25 cellular contexts compared by ENCODE assay signal in genomic region chr14:104803916-104804371, GRCh38. TPM values are rescaled to one million over a fixed set of nuclear protein-coding genes. Genes with fewer than 3 reads are reported as not detected.
A peak's percentile ranks its signal among the peaks of the same experiment; 100 is the strongest.
DNase-seq lines count a peak whose midpoint lies in the region; ATAC-seq, FAIRE-seq and TF ChIP-seq lines count a peak whose summit lies in the region.
"Had no signal": no experiment of that assay in that cellular context is flagged by ENCODE, and none has a peak within 500 bp of the region (broad histone marks: within the 10 kb centered on the region; RNA-seq: fewer than 3 reads in every experiment).

No MANE protein-coding gene starts in this region.

- H3K9me3 Mint-ChIP-seq in endodermal cell, result no peaks in the 10 kb centered on the region
- H3K9me3 Mint-ChIP-seq: central memory CD8-positive, alpha-beta T cell; memory B cell had no signal

- POLR2A ChIA-PET in HepG2 (lab: Yijun Ruan, JAX), result no interaction called here

- peak overlapping the region; percentile 98 for H3K27ac ChIP-seq in C4-2B
- no peak overlapping the region for H3K27ac ChIP-seq in HepG2 (ENCODE audit: extremely low read length, insufficient read depth, low read length)
- H3K27ac ChIP-seq in transverse colon, result no peak overlapping the region
- no peak overlapping the region for H3K27ac ChIP-seq in endodermal cell (ENCODE audit: low read depth, low read length)
- H3K27ac ChIP-seq: dorsolateral prefrontal cortex, heart left ventricle had no signal

- peaks cover 9% of the 10 kb centered on the region for H3K4me1 Mint-ChIP-seq in endodermal cell

- H3K4me3 Mint-ChIP-seq in endodermal cell, result no peak overlapping the region
- H3K4me3 Mint-ChIP-seq: activated naive CD8-positive, alpha-beta T cell; central memory CD8-positive, alpha-beta T cell; memory B cell had no signal

- H4K20me1 ChIP-seq in HepG2 (ENCODE audit: insufficient read depth, low read length), result peaks cover 7% of the 10 kb centered on the region; the same call in 1 of the 2 replicates

- no peak overlapping the region for H3K4me2 ChIP-seq in HepG2 (ENCODE audit: low read depth, low read length)

- H3K27me3 ChIP-seq in HepG2 (ENCODE audit: control insufficient read depth in 1 of 2, insufficient read depth in 2 of 2, low read length in 2 of 2) (no peaks in the 10 kb centered on the region), transverse colon (no peaks in the 10 kb centered on the region), endodermal cell (ENCODE audit: control insufficient read depth, insufficient read depth, low read length, poor library complexity, severe bottlenecking) (peaks cover 21% of the 10 kb centered on the region)
- H3K27me3 ChIP-seq: heart left ventricle, tibial nerve had no signal

- intact Hi-C loops in HepG2 (cut with micrococcal nuclease; ENCODE audit: unreplicated experiment) (no loop called here), transverse colon (cut with DNase I; ENCODE audit: low total_unique reads) (no loop called here)

- no peak overlapping the region for H3K4me3 ChIP-seq in HepG2 (replicated peaks in 1 of 3; ENCODE audit: insufficient read depth in 1 of 3, low read depth in 2 of 3, low read length in 3 of 3)
- H3K4me3 ChIP-seq in transverse colon, result no peak overlapping the region
- H3K4me3 ChIP-seq in endodermal cell (ENCODE audit: low read length), result no peak overlapping the region
- H3K4me3 ChIP-seq: dorsolateral prefrontal cortex, heart left ventricle, tibial nerve had no signal

- no peak overlapping the region for H2AFZ ChIP-seq in HepG2 (ENCODE audit: low read length)

- H3K27me3 Mint-ChIP-seq in endodermal cell (ENCODE audit: insufficient read depth), result peaks cover 27% of the 10 kb centered on the region
- H3K27me3 Mint-ChIP-seq: activated naive CD8-positive, alpha-beta T cell; central memory CD8-positive, alpha-beta T cell; memory B cell had no signal

- in situ Hi-C loops in HepG2 (cut with HindIII; ENCODE audit: extremely low pct_ligation_motif_present, low pct_unique_long_range_greater_than_20kb), result no loop called here
- in situ Hi-C loops in transverse colon (cut with MboI; ENCODE audit: low pct_ligation_motif_present in 1 of 4, low pct_unique_long_range_greater_than_20kb in 1 of 4, low sequenced_read_pairs in 3 of 4), result no loop called here

- TF ChIP-seq POLR2A in H54 (IDR thresholded peaks at IDR 0.05; ENCODE audit: low read depth, low read length) (no peak), HepG2 (IDR thresholded peaks at IDR 0.05; ENCODE audit: insufficient read depth in 1 of 2, low read depth in 2 of 2, low read length in 2 of 2) (no peak), transverse colon (IDR thresholded peaks at IDR 0.05) (no peak)

- DNase-seq in H54 (ENCODE audit: insufficient read length, low spot score) (peak; percentile 69), RPMI7951 (ENCODE audit: low read depth) (peak; percentile 22), HepG2 (ENCODE audit: low spot score) (no peak), transverse colon (no peak), endodermal cell (no peak)
- DNase-seq: activated CD4-positive, alpha-beta T cell treated with anti-CD3 and anti-CD28 coated beads, Interleukin-2, amount 50 U/mL, for 4 hours; activated CD4-positive, CD25-positive, alpha-beta regulatory T cell; activated CD8-positive, alpha-beta memory T cell treated with anti-CD3 and anti-CD28 coated beads, Interleukin-2, amount 50 U/mL, for 4 hours; Caco-2; dorsolateral prefrontal cortex; KBM-7; left cardiac atrium; NCI-H1694; NCI-H2227 treated with DMSO at 0.1 percent for 48 hours; stimulated activated CD8-positive, alpha-beta memory T cell treated with anti-CD3 and anti-CD28 coated beads, Interleukin-4, amount 100 ng/mL, for 48 hours; T1000 had no signal

- H3K36me3 ChIP-seq in HepG2 (replicated peaks in 1 of 2; ENCODE audit: control insufficient read depth in 1 of 2, insufficient read depth in 2 of 2, low read length in 2 of 2) (no peaks in the 10 kb centered on the region), transverse colon (no peaks in the 10 kb centered on the region), endodermal cell (ENCODE audit: control insufficient read depth, insufficient read depth, low read length) (no peaks in the 10 kb centered on the region)
- H3K36me3 ChIP-seq: heart left ventricle, prostate gland had no signal

- TF ChIP-seq CTCF in C4-2B (conservative IDR thresholded peaks at IDR 0.05) (no peak), HepG2 (CRISPR knock-in tag; IDR thresholded peaks at IDR 0.05) (no peak), transverse colon (IDR thresholded peaks at IDR 0.05) (no peak), endodermal cell (conservative IDR thresholded peaks at IDR 0.05) (no peak)

- no peak overlapping the region for H3K27ac Mint-ChIP-seq in endodermal cell
- H3K27ac Mint-ChIP-seq: activated naive CD8-positive, alpha-beta T cell; memory B cell had no signal

- TF ChIP-seq RAD21 in HepG2 (CRISPR knock-in tag; IDR thresholded peaks at IDR 0.05), result no peak

- H3K4me1 ChIP-seq in HepG2 (ENCODE audit: insufficient read depth, low read length), result peaks cover 44% of the 10 kb centered on the region
- H3K4me1 ChIP-seq in transverse colon, result peaks cover 9 to 27% (median 20%) of the 10 kb centered on the region in 4 donors
- H3K4me1 ChIP-seq in endodermal cell (ENCODE audit: control insufficient read depth, insufficient read depth, low read length), result peaks cover 4% of the 10 kb centered on the region

- ATAC-seq in HepG2, result no peak
- no peak for ATAC-seq in HG03045 (IDR thresholded peaks at IDR 0.05; ENCODE audit: unreplicated experiment)
- ATAC-seq: heart left ventricle, left cardiac atrium, Right ventricle myocardium inferior had no signal

- no peak for FAIRE-seq in H54 (lab: Jason Lieb, UNC)
- no peak for FAIRE-seq in HepG2 (lab: Jason Lieb, UNC)

- no peak overlapping the region for H3K9ac ChIP-seq in HepG2 (ENCODE audit: insufficient read depth, low read depth, low read length)
- no peak overlapping the region for H3K9ac ChIP-seq in endodermal cell (ENCODE audit: extremely low read depth, low read length, poor library complexity, severe bottlenecking)

- CTCF ChIA-PET in HepG2 (lab: Yijun Ruan, JAX; ENCODE audit: low intra/inter-chr PET ratio, low total read pairs), result no interaction called here

- TF ChIP-seq EP300 in HepG2 (IDR thresholded peaks at IDR 0.05; ENCODE audit: low read depth in 2 of 2, low read length in 2 of 2) (no peak), HepG2 (CRISPR knock-in tag; IDR thresholded peaks at IDR 0.05; ENCODE audit: borderline replicate concordance) (no peak), transverse colon (IDR thresholded peaks at IDR 0.05; ENCODE audit: low read depth) (no peak)

- no TSS peak for BruUV-seq in HepG2 (replicated peaks; lab: Mats Ljungman, UMichigan)

- 83% methylated on average over 8 of the region's 14 CpGs for WGBS in HepG2 (ENCODE audit: low lambda C conversion rate)
- WGBS in transverse colon (ENCODE audit: low coverage in 1 of 2), 2 donors, result 76% methylated on average over 13 of the region's 14 CpGs; no CpG with 5 or more reads in 1 of the 2 donors
- 94 to 100% methylated on average over 4 to 14 of the region's 14 CpGs for WGBS in endodermal cell (ENCODE audit: insufficient coverage in 1 of 2, insufficient read length in 1 of 2), 2 experiments

- no peaks in the 10 kb centered on the region for H3K9me3 ChIP-seq in HepG2 (ENCODE audit: low read length)
- H3K9me3 ChIP-seq in transverse colon, result no peaks in the 10 kb centered on the region
- no peaks in the 10 kb centered on the region for H3K9me3 ChIP-seq in endodermal cell (ENCODE audit: control insufficient read depth, low read length)
- H3K9me3 ChIP-seq: Caco-2, heart left ventricle, prostate gland, tibial nerve had no signal

- H3K36me3 Mint-ChIP-seq in endodermal cell (ENCODE audit: low read depth), result peaks cover 3% of the 10 kb centered on the region
- H3K36me3 Mint-ChIP-seq: activated naive CD8-positive, alpha-beta T cell; memory B cell had no signal

- no peaks in the 10 kb centered on the region for H3K79me2 ChIP-seq in HepG2 (ENCODE audit: insufficient read depth, low read length)

RNA-seq across cellular contexts. Expression of gene ZBTB42, which starts 3.0 kb away (rescaled TPM):
- total RNA-seq in RPMI7951 (2014; rRNA removed; shearing (Covaris generic)), result 0.84 and 0.88 TPM in 2 replicates
- total RNA-seq in HepG2 (2016; rRNA removed; fragmentation: Illumina TruSeq; extraction: Trizol) (3.2 and 4.2 TPM in 2 replicates), transverse colon (10 to 100 TPM in 2 of 4 donors, 1 to 10 TPM in 2; 5.9 to 24.3 (median 11.7) TPM), endodermal cell (1 to 10 TPM; 7.7 to 8.4 TPM)
- total RNA-seq in HepG2 (2016; cell fraction: cytosol; rRNA removed; fragmentation: Illumina TruSeq; extraction: Trizol; ENCODE audit: low read depth), result 1.2 and 1.6 TPM in 2 replicates
- 2.4 and 3.9 TPM in 2 replicates for total RNA-seq in HepG2 (2016; cell fraction: insoluble cytoplasmic fraction; rRNA removed; fragmentation: Illumina TruSeq; extraction: Trizol)
- 4.3 and 4.4 TPM in 2 replicates for total RNA-seq in HepG2 (2016; cell fraction: membrane; rRNA removed; fragmentation: Illumina TruSeq; extraction: Trizol)
- total RNA-seq in HepG2 (2016; cell fraction: nucleus; rRNA removed; fragmentation: Illumina TruSeq; extraction: Trizol), result 3.6 and 4.2 TPM in 2 replicates
- 2.8 and 4.0 TPM in 2 replicates for polyA plus RNA-seq in HepG2 (2011; rRNA removed)
- polyA plus RNA-seq in HepG2 (2011; cell fraction: cytosol; rRNA removed), result 3.7 and 4.3 TPM in 2 replicates
- polyA plus RNA-seq in HepG2 (2011; cell fraction: nucleus; rRNA removed), result 7.2 and 7.5 TPM in 2 replicates
- 3.6 and 4.3 TPM in 2 replicates for polyA plus RNA-seq in HepG2 (2012)
- 1.0 and 1.1 TPM in 2 replicates for polyA plus RNA-seq in HepG2 (2016; cell fraction: cytosol; fragmentation: Illumina TruSeq; extraction: Trizol; ENCODE audit: low read depth)
- polyA plus RNA-seq in HepG2 (2016; cell fraction: insoluble cytoplasmic fraction; fragmentation: Illumina TruSeq; extraction: Trizol; ENCODE audit: low read depth), result 2.3 and 2.7 TPM in 2 replicates
- polyA plus RNA-seq in HepG2 (2016; cell fraction: membrane; fragmentation: Illumina TruSeq; extraction: Trizol; ENCODE audit: low read depth), result 3.4 and 3.5 TPM in 2 replicates
- polyA plus RNA-seq in HepG2 (2016; cell fraction: nucleus; fragmentation: Illumina TruSeq; extraction: Trizol; ENCODE audit: insufficient read depth, low read depth), result 2.8 and 3.1 TPM in 2 replicates
- 6.6 and 17.0 TPM in 2 replicates for polyA minus RNA-seq in HepG2 (2011; rRNA and poly(A)+ RNA removed; ENCODE audit: low replicate concordance)
- polyA minus RNA-seq in HepG2 (2011; cell fraction: cytosol; rRNA and poly(A)+ RNA removed), result 6.2 and 8.1 TPM in 2 replicates
- polyA minus RNA-seq in HepG2 (2011; cell fraction: nucleus; rRNA and poly(A)+ RNA removed), result 8.2 TPM in 2 replicates
- polyA plus RNA-seq in endodermal cell (2013, experiment 1 of 2), result 2.4 TPM
- 2.6 TPM for polyA plus RNA-seq in endodermal cell (2013, experiment 2 of 2)

RNA-seq across cellular contexts. Expression of gene AKT1, which starts 8.4 kb away (rescaled TPM):
- 78.0 and 81.5 TPM in 2 replicates for total RNA-seq in RPMI7951 (2014; rRNA removed; shearing (Covaris generic))
- total RNA-seq in HepG2 (2016; rRNA removed; fragmentation: Illumina TruSeq; extraction: Trizol) (85.7 and 96.2 TPM in 2 replicates), transverse colon (100 to 1,000 TPM in 3 of 4 donors, 10 to 100 TPM in 1; 85.4 to 310 (median 136) TPM), endodermal cell (100 to 1,000 TPM; 133 to 152 TPM)
- 66.8 and 84.2 TPM in 2 replicates for total RNA-seq in HepG2 (2016; cell fraction: cytosol; rRNA removed; fragmentation: Illumina TruSeq; extraction: Trizol; ENCODE audit: low read depth)
- 76.8 and 97.9 TPM in 2 replicates for total RNA-seq in HepG2 (2016; cell fraction: insoluble cytoplasmic fraction; rRNA removed; fragmentation: Illumina TruSeq; extraction: Trizol)
- total RNA-seq in HepG2 (2016; cell fraction: membrane; rRNA removed; fragmentation: Illumina TruSeq; extraction: Trizol), result 171 and 190 TPM in 2 replicates
- total RNA-seq in HepG2 (2016; cell fraction: nucleus; rRNA removed; fragmentation: Illumina TruSeq; extraction: Trizol), result 48.2 and 57.1 TPM in 2 replicates
- polyA plus RNA-seq in HepG2 (2011; rRNA removed), result 116 and 135 TPM in 2 replicates
- polyA plus RNA-seq in HepG2 (2011; cell fraction: cytosol; rRNA removed), result 114 and 136 TPM in 2 replicates
- 362 and 435 TPM in 2 replicates for polyA plus RNA-seq in HepG2 (2011; cell fraction: nucleus; rRNA removed)
- 58.6 and 80.7 TPM in 2 replicates for polyA plus RNA-seq in HepG2 (2012)
- 81.6 and 107 TPM in 2 replicates for polyA plus RNA-seq in HepG2 (2016; cell fraction: cytosol; fragmentation: Illumina TruSeq; extraction: Trizol; ENCODE audit: low read depth)
- polyA plus RNA-seq in HepG2 (2016; cell fraction: insoluble cytoplasmic fraction; fragmentation: Illumina TruSeq; extraction: Trizol; ENCODE audit: low read depth), result 105 and 119 TPM in 2 replicates
- 182 and 194 TPM in 2 replicates for polyA plus RNA-seq in HepG2 (2016; cell fraction: membrane; fragmentation: Illumina TruSeq; extraction: Trizol; ENCODE audit: low read depth)
- polyA plus RNA-seq in HepG2 (2016; cell fraction: nucleus; fragmentation: Illumina TruSeq; extraction: Trizol; ENCODE audit: insufficient read depth, low read depth), result 146 and 159 TPM in 2 replicates
- 159 and 183 TPM in 2 replicates for polyA minus RNA-seq in HepG2 (2011; rRNA and poly(A)+ RNA removed; ENCODE audit: low replicate concordance)
- 76.1 and 78.3 TPM in 2 replicates for polyA minus RNA-seq in HepG2 (2011; cell fraction: cytosol; rRNA and poly(A)+ RNA removed)
- 46.7 and 48.0 TPM in 2 replicates for polyA minus RNA-seq in HepG2 (2011; cell fraction: nucleus; rRNA and poly(A)+ RNA removed)
- polyA plus RNA-seq in endodermal cell (2013, experiment 1 of 2), result 103 TPM
- polyA plus RNA-seq in endodermal cell (2013, experiment 2 of 2), result 95.5 TPM

RNA-seq across cellular contexts. Expression of gene SIVA1, which starts 51.0 kb away (rescaled TPM):
- total RNA-seq in RPMI7951 (2014; rRNA removed; shearing (Covaris generic)), result 196 and 335 TPM in 2 replicates
- 153 and 186 TPM in 2 replicates for total RNA-seq in HepG2 (2016; rRNA removed; fragmentation: Illumina TruSeq; extraction: Trizol)
- 171 and 229 TPM in 2 replicates for total RNA-seq in HepG2 (2016; cell fraction: cytosol; rRNA removed; fragmentation: Illumina TruSeq; extraction: Trizol; ENCODE audit: low read depth)
- total RNA-seq in HepG2 (2016; cell fraction: insoluble cytoplasmic fraction; rRNA removed; fragmentation: Illumina TruSeq; extraction: Trizol), result 166 and 191 TPM in 2 replicates
- total RNA-seq in HepG2 (2016; cell fraction: membrane; rRNA removed; fragmentation: Illumina TruSeq; extraction: Trizol), result 186 and 219 TPM in 2 replicates
- 86.2 and 101 TPM in 2 replicates for total RNA-seq in HepG2 (2016; cell fraction: nucleus; rRNA removed; fragmentation: Illumina TruSeq; extraction: Trizol)
- 123 and 142 TPM in 2 replicates for polyA plus RNA-seq in HepG2 (2011; rRNA removed)
- 108 and 239 TPM in 2 replicates for polyA plus RNA-seq in HepG2 (2011; cell fraction: cytosol; rRNA removed)
- polyA plus RNA-seq in HepG2 (2011; cell fraction: nucleus; rRNA removed), result 125 and 162 TPM in 2 replicates
- polyA plus RNA-seq in HepG2 (2012), result 61.3 and 68.1 TPM in 2 replicates
- 162 and 202 TPM in 2 replicates for polyA plus RNA-seq in HepG2 (2016; cell fraction: cytosol; fragmentation: Illumina TruSeq; extraction: Trizol; ENCODE audit: low read depth)
- 128 and 130 TPM in 2 replicates for polyA plus RNA-seq in HepG2 (2016; cell fraction: insoluble cytoplasmic fraction; fragmentation: Illumina TruSeq; extraction: Trizol; ENCODE audit: low read depth)
- 134 and 168 TPM in 2 replicates for polyA plus RNA-seq in HepG2 (2016; cell fraction: membrane; fragmentation: Illumina TruSeq; extraction: Trizol; ENCODE audit: low read depth)
- polyA plus RNA-seq in HepG2 (2016; cell fraction: nucleus; fragmentation: Illumina TruSeq; extraction: Trizol; ENCODE audit: insufficient read depth, low read depth), result 129 and 133 TPM in 2 replicates
- 49.5 and 64.5 TPM in 2 replicates for polyA minus RNA-seq in HepG2 (2011; rRNA and poly(A)+ RNA removed; ENCODE audit: low replicate concordance)
- polyA minus RNA-seq in HepG2 (2011; cell fraction: cytosol; rRNA and poly(A)+ RNA removed), result 22.7 and 31.5 TPM in 2 replicates
- polyA minus RNA-seq in HepG2 (2011; cell fraction: nucleus; rRNA and poly(A)+ RNA removed), result 17.3 and 18.4 TPM in 2 replicates
- 100 to 1,000 TPM; 189 to 397 (median 203) TPM for total RNA-seq in transverse colon
- total RNA-seq in endodermal cell, result 10 to 100 TPM; 82.5 to 87.3 TPM
- 89.7 TPM for polyA plus RNA-seq in endodermal cell (2013, experiment 1 of 2)
- 92.2 TPM for polyA plus RNA-seq in endodermal cell (2013, experiment 2 of 2)

Comparison
In these comparisons a context has a peak if more than half of its experiments do, and no peak if none do; other contexts are left out.
1. DNase-seq: peak in H54 (single experiment) and RPMI7951 (single experiment); none in HepG2 (single experiment), transverse colon (single experiment) and endodermal cell (single experiment).